Comparison of ENCODE assay signal across 26 cellular contexts in the genomic region with DNA sequence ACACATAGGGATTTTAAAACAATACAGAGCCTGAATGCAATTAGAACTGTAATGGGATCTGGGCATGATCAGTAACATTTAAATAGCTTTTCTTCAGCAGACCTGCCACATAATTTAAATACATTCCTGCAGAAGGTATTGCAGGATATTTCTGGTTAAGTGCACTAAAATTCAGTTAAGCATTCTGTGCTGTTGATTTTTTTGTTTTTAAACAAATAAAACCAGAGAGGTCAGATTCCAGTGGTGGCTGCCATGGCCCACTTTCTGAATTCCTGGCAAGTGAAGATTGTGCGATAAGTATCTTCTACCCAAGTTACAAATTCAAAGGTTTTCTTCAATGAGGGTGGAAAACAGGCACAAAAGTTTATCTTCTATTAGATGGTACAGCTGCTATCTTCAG.
DNase-seq lines count a peak whose midpoint lies in the region; ATAC-seq, FAIRE-seq and TF ChIP-seq lines count a peak whose summit lies in the region.
"Had no signal": no experiment of that assay in that cellular context is flagged by ENCODE, and none has a peak within 500 bp of the region (broad histone marks: within the 10 kb centered on the region; RNA-seq: fewer than 3 reads in every experiment).

No MANE protein-coding gene starts in this region.

- no peak for TF ChIP-seq POLR2A in breast epithelium (IDR thresholded peaks at IDR 0.05)

- CTCF ChIA-PET in PC-9 (lab: Charles Lee) = interaction anchor here (0.5 kb wide), 1 partner anchor 40 kb away, joined by 4 read pairs; no protein-coding TSS in a partner anchor

- H3K4me1 ChIP-seq in PC-9 (replicated peaks; ENCODE audit: insufficient read depth) (no peaks in the 10 kb centered on the region), lower lobe of right lung (peaks cover 17% of the 10 kb centered on the region), breast epithelium (no peaks in the 10 kb centered on the region)
- H3K4me1 ChIP-seq: BE2C, HAP-1 had no signal

- TF ChIP-seq CTCF in PC-9 (conservative IDR thresholded peaks at IDR 0.05) (no peak), lower lobe of right lung (IDR thresholded peaks at IDR 0.05) (no peak), breast epithelium (IDR thresholded peaks at IDR 0.05) (no peak)

- H3K36me3 ChIP-seq in PC-9 (ENCODE audit: low read depth) (no peaks in the 10 kb centered on the region), lower lobe of right lung (no peaks in the 10 kb centered on the region), MG63 (no peaks in the 10 kb centered on the region), breast epithelium (no peaks in the 10 kb centered on the region)
- H3K36me3 ChIP-seq: BE2C, HAP-1 had no signal

- intact Hi-C loops in PC-9 (cut with micrococcal nuclease; ENCODE audit: unreplicated experiment) (loop anchor here (2.0 kb wide), 1 partner anchor 40 kb away; no protein-coding TSS in a partner anchor), lower lobe of right lung (cut with DNase I) (no loop called here), breast epithelium (cut with DNase I; ENCODE audit: low total_unique reads) (no loop called here)

- no peaks in the 10 kb centered on the region for H3K9me2 ChIP-seq in PC-9 (ENCODE audit: insufficient read depth)

- no peaks in the 10 kb centered on the region for H3K79me2 ChIP-seq in PC-9 (ENCODE audit: low read depth)

- BruUV-seq in PC-9 (replicated peaks; lab: Mats Ljungman, UMichigan) = no TSS peak

- peaks cover 9% of the 10 kb centered on the region; the same call in 1 of the 2 replicates for H3F3A ChIP-seq in PC-9 (ENCODE audit: insufficient read depth, low read depth)

- peak; percentile 51 for DNase-seq in H4 (ENCODE audit: low spot score)
- DNase-seq in PC-9 = peak; percentile 46 to 70
- peak; percentile 71 for DNase-seq in islet precursor cell
- no peak for DNase-seq in lower lobe of right lung
- DNase-seq in frontal cortex (ENCODE audit: low spot score in 2 of 2) = no peak
- DNase-seq in MG63 = no peak
- no peak for DNase-seq in breast epithelium (ENCODE audit: low spot score in 2 of 2)
- DNase-seq: BE2C; CD4-positive, CD25-positive, alpha-beta regulatory T cell; COR-L47; DMS 273 treated with DMSO at 0.1 percent for 48 hours; DND-41; GM23248; MM.1S; NCI-H1092; NCI-H1436; NCI-H187 treated with DMSO at 0.1 percent for 48 hours; NCI-H2107; NCI-H69; SIG-M5 had no signal

- no peak for FAIRE-seq in frontal cortex (lab: Jason Lieb, UNC)
- FAIRE-seq: A204.1, GM12892, HTR-8/SVneo had no signal

- H3K4me2 ChIP-seq in PC-9 = no peak overlapping the region

- H3K27ac ChIP-seq in PC-9 = no peak overlapping the region
- H3K27ac ChIP-seq in lower lobe of right lung = no peak overlapping the region
- no peak overlapping the region for H3K27ac ChIP-seq in breast epithelium
- H3K27ac ChIP-seq: GM23248 had no signal

- no peaks in the 10 kb centered on the region for H4K20me1 ChIP-seq in PC-9 (ENCODE audit: insufficient read depth)

- H3K27me3 ChIP-seq in PC-9 (ENCODE audit: insufficient read depth, low read depth) (no peaks in the 10 kb centered on the region), lower lobe of right lung (ENCODE audit: low read depth) (no peaks in the 10 kb centered on the region), MG63 (no peaks in the 10 kb centered on the region), breast epithelium (no peaks in the 10 kb centered on the region)
- H3K27me3 ChIP-seq: BE2C had no signal

- H3K4me3 ChIP-seq in PC-9 (no peak overlapping the region), lower lobe of right lung (no peak overlapping the region), MG63 (no peak overlapping the region), breast epithelium (no peak overlapping the region)
- H3K4me3 ChIP-seq: GM23248, HAP-1 had no signal

- no peak overlapping the region for H2AFZ ChIP-seq in PC-9

- ATAC-seq in lower lobe of right lung (peak; percentile 32 to 73), HG03354 (IDR thresholded peaks at IDR 0.05; ENCODE audit: poor library complexity, severe bottlenecking, unreplicated experiment) (no peak)
- ATAC-seq: Panc1 had no signal

- POLR2A ChIA-PET in PC-9 (lab: Charles Lee; ENCODE audit: unreplicated experiment) = no interaction called here

- H3K9me3 ChIP-seq in PC-9 (ENCODE audit: insufficient read depth, low read depth) = no peaks in the 10 kb centered on the region
- H3K9me3 ChIP-seq in lower lobe of right lung = no peaks in the 10 kb centered on the region
- H3K9me3 ChIP-seq in MG63 = no peaks in the 10 kb centered on the region; the same call in 1 of the 2 replicates
- H3K9me3 ChIP-seq in breast epithelium = no peaks in the 10 kb centered on the region
- H3K9me3 ChIP-seq: BE2C, HAP-1 had no signal

Comparison
In these comparisons a context has a peak if more than half of its experiments do, and no peak if none do; other contexts are left out.
1. DNase-seq: peak in H4 (single experiment), PC-9 (2 of 2) and islet precursor cell (single experiment); none in lower lobe of right lung (single experiment), frontal cortex (0 of 2), MG63 (single experiment) and breast epithelium (0 of 2).